In genomic region chr9:136567651-136568287, GRCh38 we compare ENCODE assay signal across 12 cellular contexts. TPM values are rescaled to one million over a fixed set of nuclear protein-coding genes. Genes with fewer than 3 reads are reported as not detected.
A peak's percentile ranks its signal among the peaks of the same experiment; 100 is the strongest.
DNase-seq lines count a peak whose midpoint lies in the region; ATAC-seq, FAIRE-seq and TF ChIP-seq lines count a peak whose summit lies in the region.
"Had no signal": no experiment of that assay in that cellular context is flagged by ENCODE, and none has a peak within 500 bp of the region (broad histone marks: within the 10 kb centered on the region; RNA-seq: fewer than 3 reads in every experiment).

No MANE protein-coding gene starts in this region.

- H3K27ac ChIP-seq in endothelial cell of umbilical vein (ENCODE audit: insufficient read depth, low read depth, low read length): peak overlapping the region; percentile 18
- H3K27ac ChIP-seq in mesendoderm (ENCODE audit: low read depth, low read length): peak overlapping the region; percentile 74
- H3K27ac ChIP-seq in vagina: peak overlapping the region; percentile 90
- H3K27ac ChIP-seq: 22Rv1 had no signal

- TF ChIP-seq POLR2A in endothelial cell of umbilical vein (IDR thresholded peaks at IDR 0.05; ENCODE audit: low read depth, low read length) (no peak), vagina (IDR thresholded peaks at IDR 0.05) (no peak)

- POLR2A ChIA-PET in endothelial cell of umbilical vein (lab: Charles Lee): no interaction called here

- ATAC-seq in HG02763 (IDR thresholded peaks at IDR 0.05; ENCODE audit: unreplicated experiment) (no peak), HG02852 (IDR thresholded peaks at IDR 0.05; ENCODE audit: unreplicated experiment) (no peak)
- ATAC-seq: natural killer cell had no signal

- CTCF ChIA-PET in endothelial cell of umbilical vein (lab: Charles Lee): interaction anchor here (1.0 to 1.3 kb wide), 2 partner anchors 20 to 57 kb away, joined by 4 to 5 read pairs; no protein-coding TSS in a partner anchor

- peak; percentile 68 for FAIRE-seq in endothelial cell of umbilical vein (lab: Jason Lieb, UNC)

- H3K4me1 ChIP-seq in endothelial cell of umbilical vein (ENCODE audit: control insufficient read depth, extremely low read depth, insufficient read depth, low read length): peaks cover 12% of the 10 kb centered on the region
- H3K4me1 ChIP-seq in mesendoderm (ENCODE audit: control insufficient read depth, low read depth, low read length): peaks cover 25% of the 10 kb centered on the region
- H3K4me1 ChIP-seq in vagina: peaks cover 75% of the 10 kb centered on the region

- H3K56ac ChIP-seq in mesendoderm (ENCODE audit: low read length): peak overlapping the region; percentile 81

- H3K4ac ChIP-seq in mesendoderm (ENCODE audit: low read depth, low read length): no peak overlapping the region

- peak overlapping the region; percentile 24 for H2BK120ac ChIP-seq in mesendoderm (ENCODE audit: low read depth, low read length)

- no peaks in the 10 kb centered on the region for H3K36me3 ChIP-seq in endothelial cell of umbilical vein (ENCODE audit: control insufficient read depth in 2 of 2, extremely low read depth in 1 of 2, insufficient read depth in 2 of 2, low read length in 2 of 2)
- no peaks in the 10 kb centered on the region for H3K36me3 ChIP-seq in mesendoderm (ENCODE audit: control insufficient read depth, insufficient read depth, low read length)
- no peaks in the 10 kb centered on the region for H3K36me3 ChIP-seq in vagina

- no TSS peak for BruUV-seq in endothelial cell of umbilical vein (replicated peaks; lab: Mats Ljungman, UMichigan)

- dilution Hi-C loops in endothelial cell of umbilical vein (cut with MboI; ENCODE audit: extremely low pct_ligation_motif_present, low sequenced_read_pairs): no loop called here

- H3K9me3 ChIP-seq in endothelial cell of umbilical vein (replicated peaks; ENCODE audit: control insufficient read depth, insufficient read depth, low read length): no peaks in the 10 kb centered on the region
- H3K9me3 ChIP-seq in vagina: no peaks in the 10 kb centered on the region

- H3K9ac ChIP-seq in endothelial cell of umbilical vein (replicated peaks; ENCODE audit: extremely low read depth, insufficient read depth, low read length) (peak overlapping the region; percentile 15), mesendoderm (ENCODE audit: low read length) (peak overlapping the region; percentile 25)

- no peak overlapping the region for H3K4me3 ChIP-seq in endothelial cell of umbilical vein (replicated peaks in 1 of 3; ENCODE audit: insufficient read depth in 1 of 3, low read depth in 1 of 3, low read length in 3 of 3)
- H3K4me3 ChIP-seq in mesendoderm (ENCODE audit: low read length): no peak overlapping the region
- H3K4me3 ChIP-seq in vagina: no peak overlapping the region

- H2BK15ac ChIP-seq in mesendoderm (replicated peaks; ENCODE audit: low read depth): no peak overlapping the region

- H3K79me2 ChIP-seq in endothelial cell of umbilical vein (ENCODE audit: control insufficient read depth, insufficient read depth, low read length) (no peaks in the 10 kb centered on the region), mesendoderm (ENCODE audit: control insufficient read depth, insufficient read depth, low read length) (no peaks in the 10 kb centered on the region)

- H4K20me1 ChIP-seq in endothelial cell of umbilical vein (replicated peaks; ENCODE audit: control insufficient read depth, extremely low read depth, insufficient read depth, low read length): no peaks in the 10 kb centered on the region

- no peak overlapping the region for H4K5ac ChIP-seq in mesendoderm (ENCODE audit: low read length)

- H2AK5ac ChIP-seq in mesendoderm (ENCODE audit: low read length): no peak overlapping the region

- H4K8ac ChIP-seq in mesendoderm (ENCODE audit: low read depth, low read length): no peak overlapping the region

- H3K4me2 ChIP-seq in endothelial cell of umbilical vein (ENCODE audit: insufficient read depth, low read length): no peak overlapping the region
- H3K4me2 ChIP-seq in mesendoderm (ENCODE audit: low read length): no peak overlapping the region

- peak overlapping the region; percentile 56 for H3K18ac ChIP-seq in mesendoderm (ENCODE audit: low read length)

- H2AFZ ChIP-seq in endothelial cell of umbilical vein (ENCODE audit: low read depth, low read length): peak overlapping the region; percentile 69

- no peak overlapping the region for H3K23ac ChIP-seq in mesendoderm (ENCODE audit: low read length)

- DNase-seq in DMS 273 (lab: John Stamatoyannopoulos, UW; ENCODE audit: unreplicated experiment) (peak; percentile 48), DMS 273 treated with DMSO at 0.1 percent for 48 hours (lab: John Stamatoyannopoulos, UW) (no peak), endothelial cell of umbilical vein (ENCODE audit: low read depth, low spot score) (no peak), mesendoderm (peak; percentile 96), vagina (ENCODE audit: extremely low spot score in 2 of 2) (no peak), NCI-H1417 (lab: John Stamatoyannopoulos, UW) (no peak)
- DNase-seq: activated naive CD4-positive, alpha-beta T cell; natural killer cell; NCI-H2171 had no signal

- intact Hi-C loops in endothelial cell of umbilical vein (cut with micrococcal nuclease): loop anchor here (5.0 kb wide), 1 partner anchor 35 kb away; no protein-coding TSS in a partner anchor
- intact Hi-C loops in vagina (cut with DNase I): no loop called here

- peaks cover 6% of the 10 kb centered on the region for H3K79me1 ChIP-seq in mesendoderm (ENCODE audit: low read length)

- no peaks in the 10 kb centered on the region for H3K9me1 ChIP-seq in endothelial cell of umbilical vein (replicated peaks; ENCODE audit: control insufficient read depth, extremely low read depth, insufficient read depth, low read length)

- no CpG with 5 or more reads among the region's 27 CpGs for WGBS in mesendoderm (ENCODE audit: extremely low coverage, insufficient coverage, low lambda C conversion rate)

- TF ChIP-seq CTCF in endothelial cell of umbilical vein (IDR thresholded peaks at IDR 0.05; ENCODE audit: extremely low read depth in 1 of 2, insufficient read depth in 1 of 2, low read depth in 1 of 2, low read length in 2 of 2) (no peak), vagina (IDR thresholded peaks at IDR 0.05) (no peak)

- H2BK5ac ChIP-seq in mesendoderm (ENCODE audit: low read length): peak overlapping the region; percentile 4

- H3K27me3 ChIP-seq in endothelial cell of umbilical vein (ENCODE audit: control insufficient read depth in 2 of 2, insufficient read depth in 2 of 2, low read length in 2 of 2) (no peaks in the 10 kb centered on the region), mesendoderm (ENCODE audit: insufficient read depth, low read length, poor library complexity) (no peaks in the 10 kb centered on the region), vagina (no peaks in the 10 kb centered on the region)

TF ChIP-seq in endothelial cell of umbilical vein, 7 proteins besides CTCF, POLR2A, EP300 and RAD21:
- TF ChIP-seq JUN (IDR thresholded peaks at IDR 0.05; ENCODE audit: borderline replicate concordance, insufficient read depth, insufficient read length, low read depth) (no peak), GATA2 (IDR thresholded peaks at IDR 0.05; ENCODE audit: insufficient read depth, insufficient read length, low read depth, low read length) (no peak), FOS (IDR thresholded peaks at IDR 0.05; ENCODE audit: borderline replicate concordance, insufficient read depth, low read length) (no peak), POLR2AphosphoS5 (IDR thresholded peaks at IDR 0.05; ENCODE audit: insufficient read depth, low read depth, low read length) (peak; percentile 24), MYC (IDR thresholded peaks at IDR 0.05; ENCODE audit: low read depth, low read length) (peak; percentile 49), MAX (IDR thresholded peaks at IDR 0.05; ENCODE audit: insufficient read depth, insufficient read length) (peak; percentile 94), EZH2 (IDR thresholded peaks at IDR 0.05; ENCODE audit: borderline replicate concordance, low read depth, low read length, severe bottlenecking) (no peak)

RNA-seq across cellular contexts. Expression of gene NOTCH1, which starts 21.9 kb away (rescaled TPM):
- 153 and 161 TPM in 2 replicates for total RNA-seq in endothelial cell of umbilical vein
- 27.0 and 31.7 TPM in 2 replicates for polyA plus RNA-seq in endothelial cell of umbilical vein
- 22.4 and 26.2 TPM in 2 replicates for polyA plus RNA-seq in endothelial cell of umbilical vein (2011; cell fraction: cytosol; rRNA removed)
- polyA plus RNA-seq in endothelial cell of umbilical vein (2011; cell fraction: nucleus; rRNA removed): 75.3 and 84.8 TPM in 2 replicates
- polyA plus RNA-seq in endothelial cell of umbilical vein (2012): 33.7 and 50.3 TPM in 2 replicates
- polyA minus RNA-seq in endothelial cell of umbilical vein: 52.5 and 73.2 TPM in 2 replicates
- 13.9 TPM for polyA minus RNA-seq in endothelial cell of umbilical vein (2011; cell fraction: cytosol; rRNA and poly(A)+ RNA removed)
- 49.7 and 95.4 TPM in 2 replicates for polyA minus RNA-seq in endothelial cell of umbilical vein (2011; cell fraction: nucleus; rRNA and poly(A)+ RNA removed)
- 14.3 TPM for polyA plus RNA-seq in mesendoderm (2013, experiment 1 of 2)
- polyA plus RNA-seq in mesendoderm (2013, experiment 2 of 2): 14.2 TPM
- 67.0 TPM for total RNA-seq in vagina

Comparison
In these comparisons a context has a peak if more than half of its experiments do, and no peak if none do; other contexts are left out.
1. DNase-seq: peak in DMS 273 (single experiment) and mesendoderm (single experiment); none in DMS 273 treated with DMSO at 0.1 percent for 48 hours (single experiment), endothelial cell of umbilical vein (single experiment), vagina (0 of 2) and NCI-H1417 (0 of 3).
2. H3K27ac ChIP-seq: peak in every context shown above with its lines; median percentile 90 in vagina; 74 in mesendoderm; 18 in endothelial cell of umbilical vein.